Comparison of ENCODE assay signal across 8 cellular contexts in genomic region chr16:11586856-11587642, GRCh38. TPM values are rescaled to one million over a fixed set of nuclear protein-coding genes. Genes with fewer than 3 reads are reported as not detected.
DNase-seq lines count a peak whose midpoint lies in the region; ATAC-seq, FAIRE-seq and TF ChIP-seq lines count a peak whose summit lies in the region.

Gene LITAF (minus strand): TSS chr16:11586919. CDS start chr16:11556730, 30,189 bp downstream.

- intact Hi-C loops in endothelial cell of umbilical vein (cut with micrococcal nuclease) (loop anchor here (5.0 kb wide), 1 partner anchor 90 kb away; no protein-coding TSS in a partner anchor), mucosa of descending colon (cut with DNase I, micrococcal nuclease) (no loop called here)

- POLR2A ChIA-PET in endothelial cell of umbilical vein (lab: Charles Lee): no interaction called here

- H3K4me3 ChIP-seq in endothelial cell of umbilical vein (replicated peaks in 1 of 3; ENCODE audit: insufficient read depth in 1 of 3, low read depth in 1 of 3, low read length in 3 of 3) (peak within 1 kb of the TSS; percentile 50 to 74 (median 60)), mucosa of descending colon (peak within 1 kb of the TSS; percentile 92)

- H3K9me3 ChIP-seq in endothelial cell of umbilical vein (replicated peaks; ENCODE audit: control insufficient read depth, insufficient read depth, low read length): no peaks in the 10 kb centered on the region
- H3K9me3 ChIP-seq in mucosa of descending colon: no peaks in the 10 kb centered on the region

- no peak within 1 kb of the TSS for H3K27ac ChIP-seq in endothelial cell of umbilical vein (ENCODE audit: insufficient read depth, low read depth, low read length)

- H2AFZ ChIP-seq in endothelial cell of umbilical vein (ENCODE audit: low read depth, low read length): peak within 1 kb of the TSS; percentile 85

- dilution Hi-C loops in endothelial cell of umbilical vein (cut with MboI; ENCODE audit: extremely low pct_ligation_motif_present, low sequenced_read_pairs): no loop called here

- H3K4me1 ChIP-seq in endothelial cell of umbilical vein (ENCODE audit: control insufficient read depth, extremely low read depth, insufficient read depth, low read length) (peaks cover 5% of the 10 kb centered on the region), mucosa of descending colon (ENCODE audit: low read depth) (peaks cover 17% of the 10 kb centered on the region)

- H4K20me1 ChIP-seq in endothelial cell of umbilical vein (replicated peaks; ENCODE audit: control insufficient read depth, extremely low read depth, insufficient read depth, low read length): no peaks in the 10 kb centered on the region

- no peak for TF ChIP-seq POLR2A in endothelial cell of umbilical vein (IDR thresholded peaks at IDR 0.05; ENCODE audit: low read depth, low read length)

- no peaks in the 10 kb centered on the region for H3K9me1 ChIP-seq in endothelial cell of umbilical vein (replicated peaks; ENCODE audit: control insufficient read depth, extremely low read depth, insufficient read depth, low read length)

- peaks cover 5 to 13% of the 10 kb centered on the region in 2 experiments for H3K27me3 ChIP-seq in endothelial cell of umbilical vein (ENCODE audit: control insufficient read depth in 2 of 2, insufficient read depth in 2 of 2, low read length in 2 of 2)

- CTCF ChIA-PET in endothelial cell of umbilical vein (lab: Charles Lee): interaction anchor here (1.1 to 2.1 kb wide), 3 partner anchors 43 to 191 kb away, joined by 3 to 7 read pairs (median 4); no protein-coding TSS in a partner anchor

- peak; percentile 92 for DNase-seq in GM10266 (ENCODE audit: extremely low spot score)
- peak; percentile 36 for DNase-seq in HCEC 1CT
- DNase-seq in NCI-H146 treated with DMSO at 0.1 percent for 48 hours (lab: John Stamatoyannopoulos, UW; ENCODE audit: unreplicated experiment): peak; percentile 56
- peak; percentile 59 for DNase-seq in activated CD8-positive, alpha-beta memory T cell treated with anti-CD3 and anti-CD28 coated beads, Interleukin-2, amount 50 U/mL, for 4 hours
- no peak for DNase-seq in endothelial cell of umbilical vein (ENCODE audit: low read depth, low spot score)
- DNase-seq in mucosa of descending colon: peak; percentile 75 to 85 (median 83)
- peak; percentile 39 to 63 (median 52) for DNase-seq in stimulated activated naive CD4-positive, alpha-beta T cell (lab: John Stamatoyannopoulos, UW)
- DNase-seq in DMS153 treated with DMSO at 0.1 percent for 48 hours (lab: John Stamatoyannopoulos, UW; ENCODE audit: unreplicated experiment): no peak

- H3K36me3 ChIP-seq in endothelial cell of umbilical vein (ENCODE audit: control insufficient read depth in 2 of 2, extremely low read depth in 1 of 2, insufficient read depth in 2 of 2, low read length in 2 of 2) (no peaks in the 10 kb centered on the region), mucosa of descending colon (ENCODE audit: low read depth) (no peaks in the 10 kb centered on the region)

- TF ChIP-seq CTCF in GM10266 (IDR thresholded peaks at IDR 0.05; ENCODE audit: control insufficient read depth, insufficient read depth, low read depth, missing control alignments) (peak; percentile 26), endothelial cell of umbilical vein (IDR thresholded peaks at IDR 0.05; ENCODE audit: extremely low read depth in 1 of 2, insufficient read depth in 1 of 2, low read depth in 1 of 2, low read length in 2 of 2) (no peak), mucosa of descending colon (IDR thresholded peaks at IDR 0.05) (no peak)

- H3K4me2 ChIP-seq in endothelial cell of umbilical vein (ENCODE audit: insufficient read depth, low read length): peak within 1 kb of the TSS; percentile 83

- FAIRE-seq in endothelial cell of umbilical vein (lab: Jason Lieb, UNC): no peak

- ATAC-seq in mucosa of descending colon: peak; percentile 81

- no TSS peak for BruUV-seq in endothelial cell of umbilical vein (replicated peaks; lab: Mats Ljungman, UMichigan)

- H3K79me2 ChIP-seq in endothelial cell of umbilical vein (ENCODE audit: control insufficient read depth, insufficient read depth, low read length): no peaks in the 10 kb centered on the region

- peak within 1 kb of the TSS; percentile 63 for H3K9ac ChIP-seq in endothelial cell of umbilical vein (replicated peaks; ENCODE audit: extremely low read depth, insufficient read depth, low read length)

TF ChIP-seq in endothelial cell of umbilical vein, 7 proteins besides CTCF, POLR2A, EP300 and RAD21:
- TF ChIP-seq JUN (IDR thresholded peaks at IDR 0.05; ENCODE audit: borderline replicate concordance, insufficient read depth, insufficient read length, low read depth): no peak
- no peak for TF ChIP-seq FOS (IDR thresholded peaks at IDR 0.05; ENCODE audit: borderline replicate concordance, insufficient read depth, low read length)
- TF ChIP-seq POLR2AphosphoS5 (IDR thresholded peaks at IDR 0.05; ENCODE audit: insufficient read depth, low read depth, low read length): no peak
- no peak for TF ChIP-seq MAX (IDR thresholded peaks at IDR 0.05; ENCODE audit: insufficient read depth, insufficient read length)
- no peak for TF ChIP-seq GATA2 (IDR thresholded peaks at IDR 0.05; ENCODE audit: insufficient read depth, insufficient read length, low read depth, low read length)
- TF ChIP-seq EZH2 (IDR thresholded peaks at IDR 0.05; ENCODE audit: borderline replicate concordance, low read depth, low read length, severe bottlenecking): no peak
- TF ChIP-seq MYC (IDR thresholded peaks at IDR 0.05; ENCODE audit: low read depth, low read length): no peak

RNA-seq across cellular contexts. Expression of gene LITAF, which starts in this region (rescaled TPM):
- 15.2 and 17.4 TPM in 2 replicates for total RNA-seq in endothelial cell of umbilical vein
- polyA plus RNA-seq in endothelial cell of umbilical vein: 27.2 and 36.1 TPM in 2 replicates
- polyA plus RNA-seq in endothelial cell of umbilical vein (2011; cell fraction: cytosol; rRNA removed): 11.7 and 13.9 TPM in 2 replicates
- polyA plus RNA-seq in endothelial cell of umbilical vein (2011; cell fraction: nucleus; rRNA removed): 4.3 and 4.5 TPM in 2 replicates
- 8.4 and 14.8 TPM in 2 replicates for polyA plus RNA-seq in endothelial cell of umbilical vein (2012)
- polyA minus RNA-seq in endothelial cell of umbilical vein: 21.5 and 26.2 TPM in 2 replicates
- 72.3 TPM for polyA minus RNA-seq in endothelial cell of umbilical vein (2011; cell fraction: cytosol; rRNA and poly(A)+ RNA removed)
- 1.9 and 3.8 TPM in 2 replicates for polyA minus RNA-seq in endothelial cell of umbilical vein (2011; cell fraction: nucleus; rRNA and poly(A)+ RNA removed)
- 100 to 1,000 TPM; 140 to 308 (median 246) TPM for total RNA-seq in mucosa of descending colon

Comparison
In these comparisons a context has a peak if more than half of its experiments do, and no peak if none do; other contexts are left out.
1. DNase-seq: peak in GM10266 (single experiment), HCEC 1CT (single experiment), NCI-H146 treated with DMSO at 0.1 percent for 48 hours (single experiment), activated CD8-positive, alpha-beta memory T cell treated with anti-CD3 and anti-CD28 coated beads, Interleukin-2, amount 50 U/mL, for 4 hours (single experiment), mucosa of descending colon (3 of 3) and stimulated activated naive CD4-positive, alpha-beta T cell (6 of 6); none in endothelial cell of umbilical vein (single experiment) and DMS153 treated with DMSO at 0.1 percent for 48 hours (single experiment).